In the genomic region with DNA sequence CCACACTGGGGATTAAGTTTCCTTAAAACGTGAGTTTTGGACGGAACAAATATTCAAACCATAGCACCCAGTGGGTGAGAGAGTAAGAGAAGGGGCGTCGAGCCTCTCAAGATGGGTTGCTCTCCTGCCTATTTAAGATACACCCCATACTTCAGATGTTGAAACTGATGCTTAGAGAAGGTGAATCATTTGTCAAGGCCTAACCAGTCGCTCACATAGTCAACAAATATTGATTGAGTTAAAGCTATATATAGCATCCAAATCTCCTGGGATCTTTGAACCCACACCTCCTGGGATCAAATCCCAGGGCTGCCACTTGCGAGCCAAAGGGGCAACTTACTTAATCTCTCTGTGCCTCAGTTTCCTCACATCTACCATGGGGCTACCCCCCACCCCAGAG, we compare ENCODE assay signal across 24 cellular contexts. TPM values are rescaled to one million over a fixed set of nuclear protein-coding genes. Genes with fewer than 3 reads are reported as not detected.
DNase-seq lines count a peak whose midpoint lies in the region; ATAC-seq, FAIRE-seq and TF ChIP-seq lines count a peak whose summit lies in the region.
"Had no signal": no experiment of that assay in that cellular context is flagged by ENCODE, and none has a peak within 500 bp of the region (broad histone marks: within the 10 kb centered on the region; RNA-seq: fewer than 3 reads in every experiment).

No MANE protein-coding gene starts in this region.

- no peak overlapping the region for H2BK15ac ChIP-seq in IMR-90 (ENCODE audit: low read depth, low read length)

- H4K20me1 ChIP-seq in IMR-90 (ENCODE audit: insufficient read depth, low read length), result no peaks in the 10 kb centered on the region
- H4K20me1 ChIP-seq in K562 (replicated peaks; ENCODE audit: control insufficient read depth, insufficient read depth, low read length), result no peaks in the 10 kb centered on the region

- CTCF ChIA-PET in IMR-90 (lab: Yijun Ruan, JAX) (no interaction called here), K562 (lab: Yijun Ruan, JAX; ENCODE audit: low intra/inter-chr PET ratio) (no interaction called here)

- no peak overlapping the region for H3K23ac ChIP-seq in IMR-90 (ENCODE audit: low read depth, low read length)

- 100% methylated on average over 1 of the region's 6 CpGs; no CpG with 5 or more reads in 1 of the 2 experiments for WGBS in IMR-90 (ENCODE audit: extremely low coverage in 2 of 2, insufficient read length in 1 of 2), 2 experiments
- 57% methylated on average over 6 of the region's 6 CpGs for WGBS in K562 (ENCODE audit: insufficient coverage, low coverage, missing lambda C conversion rate)
- WGBS in esophagus muscularis mucosa, result 94% methylated on average over 6 of the region's 6 CpGs

- H3K18ac ChIP-seq in IMR-90 (ENCODE audit: low read depth, low read length), result no peak overlapping the region

- H3K56ac ChIP-seq in IMR-90 (ENCODE audit: extremely low read depth, insufficient read depth, low read length), result no peak overlapping the region

- H3K4me1 ChIP-seq in IMR-90 (ENCODE audit: control insufficient read depth, insufficient read depth, low read length) (no peaks in the 10 kb centered on the region), K562 (replicated peaks in 1 of 2; ENCODE audit: control insufficient read depth in 2 of 2, insufficient read depth in 2 of 2, low read length in 2 of 2) (peaks cover 11 to 12% of the 10 kb centered on the region in 2 experiments; a peak in 4 of 5 replicates), esophagus muscularis mucosa (no peaks in the 10 kb centered on the region)

- TF ChIP-seq CTCF in IMR-90 (conservative IDR thresholded peaks at IDR 0.05; ENCODE audit: low read depth, low read length), result no peak
- no peak for TF ChIP-seq CTCF in K562 (IDR thresholded peaks at IDR 0.05 in 2 of 3, conservative IDR thresholded peaks at IDR 0.05 in 1 of 3; ENCODE audit: insufficient read depth in 2 of 3, low read depth in 1 of 3, low read length in 3 of 3)
- no peak for TF ChIP-seq CTCF in esophagus muscularis mucosa (IDR thresholded peaks at IDR 0.05)

- no peak overlapping the region for H2BK5ac ChIP-seq in IMR-90 (ENCODE audit: low read depth, low read length, poor library complexity, severe bottlenecking)

- no peak overlapping the region for H3K4me3 Mint-ChIP-seq in activated CD4-positive, alpha-beta T cell treated with anti-CD3 and anti-CD28 coated beads, Interleukin-2, amount 10 ng/mL, durations not matched to agents 24 days and 14 days
- H3K4me3 Mint-ChIP-seq in stimulated activated memory B cell treated with anti-CD40 and anti-IgM and Interleukin-4, amounts not matched to agents 10 μg/mL and 1 μg/mL and 100 μg/mL, for 72 hours, result no peak overlapping the region
- H3K4me3 Mint-ChIP-seq: CD4-positive, alpha-beta T cell; GM23338; IgD-negative memory B cell had no signal

- no peak overlapping the region for H3K4me3 ChIP-seq in IMR-90 (ENCODE audit: insufficient read depth, low read depth, low read length)
- no peak overlapping the region for H3K4me3 ChIP-seq in K562
- H3K4me3 ChIP-seq in esophagus muscularis mucosa, result no peak overlapping the region
- H3K4me3 ChIP-seq: BLaER1 treated with 17β-estradiol and CSF1 and Interleukin-3, amounts not matched to agents 10 nM and 100 nM; GM23338 had no signal

- peak overlapping the region; percentile 8; the same call in 1 of the 2 replicates for H2AK5ac ChIP-seq in IMR-90 (ENCODE audit: low read depth, low read length)

- intact Hi-C loops in activated CD4-positive, alpha-beta T cell treated with anti-CD3 and anti-CD28 coated beads, Interleukin-2, amount 10 ng/mL, durations not matched to agents 24 days and 14 days (cut with micrococcal nuclease), result no loop called here
- intact Hi-C loops in IMR-90 (cut with micrococcal nuclease), result no loop called here
- intact Hi-C loops in K562 (cut with micrococcal nuclease), result no loop called here
- intact Hi-C loops in esophagus muscularis mucosa (cut with DNase I), result no loop called here

- H4K8ac ChIP-seq in IMR-90 (ENCODE audit: low read depth in 2 of 2, low read length in 2 of 2), result no peak overlapping the region

- no TSS peak for BruUV-seq in IMR-90 (replicated peaks; lab: Mats Ljungman, UMichigan)
- no TSS peak for BruUV-seq in K562 (replicated peaks; lab: Mats Ljungman, UMichigan)

- no peak overlapping the region for H2BK120ac ChIP-seq in IMR-90 (ENCODE audit: low read depth, low read length)

- no peak for DNase-seq in activated CD4-positive, alpha-beta T cell treated with anti-CD3 and anti-CD28 coated beads, Interleukin-2, amount 10 ng/mL, durations not matched to agents 24 days and 14 days
- no peak for DNase-seq in activated CD4-positive, alpha-beta T cell treated with anti-CD3 and anti-CD28 coated beads, Interleukin-2, amount 50 U/mL, for 48 hours
- DNase-seq in IMR-90 (no peak), K562 (ENCODE audit: extremely low read depth in 1 of 4, low spot score in 3 of 4) (no peak), esophagus muscularis mucosa (ENCODE audit: extremely low spot score) (no peak)
- DNase-seq: AML-193; CD4-positive, alpha-beta T cell; COR-L47; DMS53; HCEC 1CT; NCI-H1048; NCI-H1417; NCI-H1694; NCI-H2029 treated with DMSO at 0.1 percent for 48 hours; NCI-H446 treated with DMSO at 0.1 percent for 48 hours; NCI-H526; PC-3; SK-N-SH had no signal

- H3K9ac ChIP-seq in IMR-90 (ENCODE audit: low read depth, low read length) (no peak overlapping the region), K562 (ENCODE audit: insufficient read depth in 1 of 2, low read depth in 2 of 2, low read length in 2 of 2) (no peak overlapping the region)
- H3K9ac ChIP-seq: BLaER1 treated with 17β-estradiol and CSF1 and Interleukin-3, amounts not matched to agents 10 nM and 100 nM; SK-N-SH had no signal

- peaks cover 19% of the 10 kb centered on the region for H3K4me1 Mint-ChIP-seq in activated CD4-positive, alpha-beta T cell treated with anti-CD3 and anti-CD28 coated beads, Interleukin-2, amount 10 ng/mL, durations not matched to agents 24 days and 14 days
- H3K4me1 Mint-ChIP-seq in stimulated activated memory B cell treated with anti-CD40 and anti-IgM and Interleukin-4, amounts not matched to agents 10 μg/mL and 1 μg/mL and 100 μg/mL, for 72 hours, result peaks cover 53% of the 10 kb centered on the region

- in situ Hi-C loops in IMR-90 (cut with MboI; ENCODE audit: low sequenced_read_pairs), result no loop called here
- in situ Hi-C loops in K562 (cut with MboI), result no loop called here

- no peak overlapping the region for H3K14ac ChIP-seq in IMR-90 (replicated peaks; ENCODE audit: low read depth, low read length)

- no peak overlapping the region for H4K91ac ChIP-seq in IMR-90 (ENCODE audit: insufficient read depth, low read depth, low read length)

- H3K79me1 ChIP-seq in IMR-90 (ENCODE audit: low read depth in 1 of 2, low read length in 2 of 2), result no peaks in the 10 kb centered on the region

- H3K9me3 ChIP-seq in IMR-90 (ENCODE audit: control insufficient read depth, insufficient read depth, low read length) (peaks cover 13% of the 10 kb centered on the region), K562 (replicated peaks; ENCODE audit: control insufficient read depth, insufficient read depth, low read depth, low read length) (peaks cover 6% of the 10 kb centered on the region), esophagus muscularis mucosa (peaks cover 0 to 19% (median 13%) of the 10 kb centered on the region in 4 donors)
- H3K9me3 ChIP-seq: SK-N-SH had no signal

- H3K36me3 Mint-ChIP-seq in activated CD4-positive, alpha-beta T cell treated with anti-CD3 and anti-CD28 coated beads, Interleukin-2, amount 10 ng/mL, durations not matched to agents 24 days and 14 days (ENCODE audit: low read depth), result no peaks in the 10 kb centered on the region
- peaks cover 30% of the 10 kb centered on the region for H3K36me3 Mint-ChIP-seq in stimulated activated memory B cell treated with anti-CD40 and anti-IgM and Interleukin-4, amounts not matched to agents 10 μg/mL and 1 μg/mL and 100 μg/mL, for 72 hours

- TF ChIP-seq RAD21 in IMR-90 (IDR thresholded peaks at IDR 0.05; ENCODE audit: low read length) (no peak), K562 (CRISPR knock-in tag; conservative IDR thresholded peaks at IDR 0.05 in 1 of 2, IDR thresholded peaks at IDR 0.05 in 1 of 2) (no peak)

- H2AK9ac ChIP-seq in IMR-90 (replicated peaks; ENCODE audit: low read depth, low read length, poor library complexity), result no peak overlapping the region

- H2BK20ac ChIP-seq in IMR-90 (ENCODE audit: low read depth, low read length), result 0 out of 2 replicates have a peak overlapping the region, but pooled peaks have one; percentile 1

- no peak overlapping the region for H4K5ac ChIP-seq in IMR-90 (ENCODE audit: low read depth, low read length)

- H3K36me3 ChIP-seq in IMR-90 (ENCODE audit: control insufficient read depth, insufficient read depth, low read length) (no peaks in the 10 kb centered on the region), K562 (ENCODE audit: control insufficient read depth, insufficient read depth, low read length) (no peaks in the 10 kb centered on the region), esophagus muscularis mucosa (no peaks in the 10 kb centered on the region)
- H3K36me3 ChIP-seq: BLaER1 treated with 17β-estradiol and CSF1 and Interleukin-3, amounts not matched to agents 10 nM and 100 nM had no signal

- TF ChIP-seq POLR2A in IMR-90 (IDR thresholded peaks at IDR 0.05; ENCODE audit: low read depth, low read length), result no peak
- TF ChIP-seq POLR2A in K562 (conservative IDR thresholded peaks at IDR 0.05), result no peak
- no peak for TF ChIP-seq POLR2A in esophagus muscularis mucosa (IDR thresholded peaks at IDR 0.05; ENCODE audit: low read depth)

- H3K27ac Mint-ChIP-seq in activated CD4-positive, alpha-beta T cell treated with anti-CD3 and anti-CD28 coated beads, Interleukin-2, amount 10 ng/mL, durations not matched to agents 24 days and 14 days, result peak overlapping the region; percentile 87
- peak overlapping the region; percentile 81 for H3K27ac Mint-ChIP-seq in stimulated activated memory B cell treated with anti-CD40 and anti-IgM and Interleukin-4, amounts not matched to agents 10 μg/mL and 1 μg/mL and 100 μg/mL, for 72 hours
- H3K27ac Mint-ChIP-seq: CD4-positive, alpha-beta T cell; GM23338; IgD-negative memory B cell had no signal

- H3K9me3 Mint-ChIP-seq in activated CD4-positive, alpha-beta T cell treated with anti-CD3 and anti-CD28 coated beads, Interleukin-2, amount 10 ng/mL, durations not matched to agents 24 days and 14 days, result peaks cover 5% of the 10 kb centered on the region
- peaks cover 18% of the 10 kb centered on the region for H3K9me3 Mint-ChIP-seq in stimulated activated memory B cell treated with anti-CD40 and anti-IgM and Interleukin-4, amounts not matched to agents 10 μg/mL and 1 μg/mL and 100 μg/mL, for 72 hours
- H3K9me3 Mint-ChIP-seq: CD4-positive, alpha-beta T cell had no signal

- POLR2A ChIA-PET in IMR-90 (lab: Charles Lee; ENCODE audit: unreplicated experiment) (no interaction called here), K562 (lab: Yijun Ruan, JAX) (no interaction called here)

- no peaks in the 10 kb centered on the region for H3K27me3 ChIP-seq in IMR-90 (ENCODE audit: control insufficient read depth, insufficient read depth, low read length)
- H3K27me3 ChIP-seq in K562 (ENCODE audit: control insufficient read depth in 2 of 2, insufficient read depth in 2 of 2, low read length in 2 of 2), result no peaks in the 10 kb centered on the region
- H3K27me3 ChIP-seq in esophagus muscularis mucosa, result no peaks in the 10 kb centered on the region
- H3K27me3 ChIP-seq: BLaER1 treated with 17β-estradiol and CSF1 and Interleukin-3, amounts not matched to agents 10 nM and 100 nM had no signal

- no peak for TF ChIP-seq EP300 in K562 (IDR thresholded peaks at IDR 0.05; ENCODE audit: low read length)
- no peak for TF ChIP-seq EP300 in esophagus muscularis mucosa (IDR thresholded peaks at IDR 0.05)

- dilution Hi-C loops in IMR-90 (cut with HindIII; ENCODE audit: low sequenced_read_pairs, unreplicated experiment), result no loop called here

- no peak for FAIRE-seq in K562 (lab: Jason Lieb, UNC)
- FAIRE-seq: A204.1 had no signal

- H3K79me2 ChIP-seq in K562 (ENCODE audit: control insufficient read depth, insufficient read depth, low read length), result no peaks in the 10 kb centered on the region

- no peaks in the 10 kb centered on the region for H3K27me3 Mint-ChIP-seq in activated CD4-positive, alpha-beta T cell treated with anti-CD3 and anti-CD28 coated beads, Interleukin-2, amount 10 ng/mL, durations not matched to agents 24 days and 14 days
- H3K27me3 Mint-ChIP-seq in stimulated activated memory B cell treated with anti-CD40 and anti-IgM and Interleukin-4, amounts not matched to agents 10 μg/mL and 1 μg/mL and 100 μg/mL, for 72 hours, result peaks cover 17% of the 10 kb centered on the region
- H3K27me3 Mint-ChIP-seq: CD4-positive, alpha-beta T cell had no signal

- ATAC-seq in IMR-90 (ENCODE audit: low read depth), result no peak
- no peak for ATAC-seq in K562
- ATAC-seq in stimulated activated memory B cell treated with anti-CD40 and anti-IgM and Interleukin-4, amounts not matched to agents 10 μg/mL and 1 μg/mL and 100 μg/mL, for 72 hours, result no peak
- ATAC-seq in HG02623 (IDR thresholded peaks at IDR 0.05; ENCODE audit: unreplicated experiment), result no peak
- ATAC-seq: GM23338, PC-3 had no signal

- no peak overlapping the region for H2AFZ ChIP-seq in IMR-90 (replicated peaks; ENCODE audit: low read length, poor library complexity)
- no peak overlapping the region for H2AFZ ChIP-seq in K562 (ENCODE audit: low read depth, low read length)
- H2AFZ ChIP-seq: GM23338 had no signal

- H3K4ac ChIP-seq in IMR-90 (ENCODE audit: low read depth, low read length), result no peak overlapping the region

- peaks cover 14% of the 10 kb centered on the region for H3K9me1 ChIP-seq in IMR-90 (ENCODE audit: insufficient read depth, low read length)
- H3K9me1 ChIP-seq in K562 (ENCODE audit: control insufficient read depth, insufficient read depth, low read length), result no peaks in the 10 kb centered on the region

- H3K4me2 ChIP-seq in IMR-90 (ENCODE audit: low read depth, low read length) (no peak overlapping the region), K562 (ENCODE audit: insufficient read depth, low read length) (no peak overlapping the region)
- H3K4me2 ChIP-seq: GM23338, SK-N-SH had no signal

- H3K27ac ChIP-seq in IMR-90 (ENCODE audit: insufficient read depth, low read length) (no peak overlapping the region), K562 (ENCODE audit: extremely low read depth, low read depth, low read length) (no peak overlapping the region), esophagus muscularis mucosa (replicated peaks in 1 of 4) (no peak overlapping the region)
- H3K27ac ChIP-seq: BLaER1 treated with 17β-estradiol and CSF1 and Interleukin-3, amounts not matched to agents 10 nM and 100 nM had no signal

RNA-seq across cellular contexts. Expression of gene PDGFB, which starts 18.8 kb away (rescaled TPM):
- total RNA-seq in activated CD4-positive, alpha-beta T cell treated with anti-CD3 and anti-CD28 coated beads, Interleukin-2, amount 10 ng/mL, durations not matched to agents 24 days and 14 days, result 2.2 and 2.3 TPM in 2 replicates
- total RNA-seq in IMR-90 (2012; rRNA removed), result not detected in 2 replicates
- 0.07 and 0.09 TPM in 2 replicates for polyA plus RNA-seq in IMR-90 (2012; rRNA removed)
- 0.09 and 0.10 TPM in 2 replicates for polyA plus RNA-seq in IMR-90 (2012; cell fraction: cytosol; rRNA removed)
- 0.06 and 0.09 TPM in 2 replicates for polyA plus RNA-seq in IMR-90 (2012; cell fraction: nucleus; rRNA removed; ENCODE audit: low replicate concordance)
- 4.7 and 16.7 TPM in 2 replicates for total RNA-seq in K562 (2011; cell fraction: chromatin; rRNA removed; ENCODE audit: low replicate concordance)
- total RNA-seq in K562 (2011; cell fraction: nucleolus; rRNA removed), result 12.4 and 26.7 TPM in 2 replicates
- total RNA-seq in K562 (2011; cell fraction: nucleoplasm; rRNA removed), result 8.9 and 13.1 TPM in 2 replicates
- 0.69 and 1.1 TPM in 2 replicates for total RNA-seq in K562 (2014; rRNA removed)
- total RNA-seq in K562 (2014; rRNA removed; fragmentation: Illumina TruSeq; extraction: Trizol), result 0.13 and 0.22 TPM in 2 replicates
- total RNA-seq in K562 (2015; rRNA removed; fragmentation: Illumina TruSeq; extraction: Trizol), result 0.11 TPM in 1 of 2 replicates, not detected in the other
- 1.2 and 1.4 TPM in 2 replicates for total RNA-seq in K562 (2021)
- 3.6 and 4.0 TPM in 2 replicates for polyA plus RNA-seq in K562 (2011; rRNA removed)
- polyA plus RNA-seq in K562 (2011; cell fraction: cytosol; rRNA removed), result 4.9 and 8.7 TPM in 2 replicates
- 8.4 and 18.7 TPM in 2 replicates for polyA plus RNA-seq in K562 (2011; cell fraction: nucleus; rRNA removed)
- polyA plus RNA-seq in K562 (2012), result 0.32 and 1.7 TPM in 2 replicates
- 0.40 and 0.89 TPM in 2 replicates for polyA plus RNA-seq in K562 (2014; fragmentation: Illumina TruSeq; extraction: Trizol)
- polyA plus RNA-seq in K562 (2014; fragmentation: Nextera tagmentation; extraction: Ambion mirVana), result under 1 TPM; 0.07 to 0.15 TPM
- polyA plus RNA-seq in K562 (2014; rRNA removed), result 0.50 and 0.56 TPM in 2 replicates
- polyA minus RNA-seq in K562 (2011; rRNA and poly(A)+ RNA removed), result 3.8 and 6.7 TPM in 2 replicates
- 7.7 and 8.4 TPM in 2 replicates for polyA minus RNA-seq in K562 (2011; cell fraction: cytosol; rRNA and poly(A)+ RNA removed)
- polyA minus RNA-seq in K562 (2011; cell fraction: nucleus; rRNA and poly(A)+ RNA removed), result 3.2 and 4.0 TPM in 2 replicates
- 10 to 100 TPM; 12.3 to 25.4 (median 18.8) TPM for total RNA-seq in esophagus muscularis mucosa

RNA-seq across cellular contexts. Expression of gene RPL3, which starts 55.8 kb away (rescaled TPM):
- total RNA-seq in activated CD4-positive, alpha-beta T cell treated with anti-CD3 and anti-CD28 coated beads, Interleukin-2, amount 10 ng/mL, durations not matched to agents 24 days and 14 days, result 2,129 and 2,132 TPM in 2 replicates
- total RNA-seq in IMR-90 (2012; rRNA removed) (2,871 and 3,750 TPM in 2 replicates), K562 (2014; rRNA removed) (2,245 and 2,417 TPM in 2 replicates), K562 (2014; rRNA removed; fragmentation: Illumina TruSeq; extraction: Trizol) (1,384 and 1,624 TPM in 2 replicates), K562 (2015; rRNA removed; fragmentation: Illumina TruSeq; extraction: Trizol) (1,989 and 2,037 TPM in 2 replicates), K562 (2021) (1,960 and 1,995 TPM in 2 replicates), esophagus muscularis mucosa (1,000 to 10,000 TPM; 2,019 to 2,284 (median 2,183) TPM)
- polyA plus RNA-seq in IMR-90 (2012; rRNA removed) (3,097 and 3,312 TPM in 2 replicates), K562 (2011; rRNA removed) (3,220 and 3,989 TPM in 2 replicates), K562 (2014; fragmentation: Illumina TruSeq; extraction: Trizol) (2,565 and 2,747 TPM in 2 replicates), K562 (2014; fragmentation: Nextera tagmentation; extraction: Ambion mirVana) (1,000 to 10,000 TPM; 3,338 to 4,066 TPM), K562 (2014; rRNA removed) (2,749 and 3,057 TPM in 2 replicates)
- polyA plus RNA-seq in IMR-90 (2012; cell fraction: cytosol; rRNA removed), result 2,912 and 3,812 TPM in 2 replicates
- 2,181 and 2,704 TPM in 2 replicates for polyA plus RNA-seq in IMR-90 (2012; cell fraction: nucleus; rRNA removed; ENCODE audit: low replicate concordance)
- 772 and 1,506 TPM in 2 replicates for total RNA-seq in K562 (2011; cell fraction: chromatin; rRNA removed; ENCODE audit: low replicate concordance)
- 1,570 and 1,591 TPM in 2 replicates for total RNA-seq in K562 (2011; cell fraction: nucleolus; rRNA removed)
- 1,390 and 1,690 TPM in 2 replicates for total RNA-seq in K562 (2011; cell fraction: nucleoplasm; rRNA removed)
- 4,199 and 5,450 TPM in 2 replicates for polyA plus RNA-seq in K562 (2011; cell fraction: cytosol; rRNA removed)
- polyA plus RNA-seq in K562 (2011; cell fraction: nucleus; rRNA removed), result 2,091 and 2,598 TPM in 2 replicates
- polyA plus RNA-seq in K562 (2012), result 3,035 and 4,256 TPM in 2 replicates
- 1,664 and 1,688 TPM in 2 replicates for polyA minus RNA-seq in K562 (2011; rRNA and poly(A)+ RNA removed)
- polyA minus RNA-seq in K562 (2011; cell fraction: cytosol; rRNA and poly(A)+ RNA removed), result 1,079 and 1,282 TPM in 2 replicates
- 554 and 1,072 TPM in 2 replicates for polyA minus RNA-seq in K562 (2011; cell fraction: nucleus; rRNA and poly(A)+ RNA removed)
